Comparison of ENCODE assay signal across 1 cellular context in the genomic region with DNA sequence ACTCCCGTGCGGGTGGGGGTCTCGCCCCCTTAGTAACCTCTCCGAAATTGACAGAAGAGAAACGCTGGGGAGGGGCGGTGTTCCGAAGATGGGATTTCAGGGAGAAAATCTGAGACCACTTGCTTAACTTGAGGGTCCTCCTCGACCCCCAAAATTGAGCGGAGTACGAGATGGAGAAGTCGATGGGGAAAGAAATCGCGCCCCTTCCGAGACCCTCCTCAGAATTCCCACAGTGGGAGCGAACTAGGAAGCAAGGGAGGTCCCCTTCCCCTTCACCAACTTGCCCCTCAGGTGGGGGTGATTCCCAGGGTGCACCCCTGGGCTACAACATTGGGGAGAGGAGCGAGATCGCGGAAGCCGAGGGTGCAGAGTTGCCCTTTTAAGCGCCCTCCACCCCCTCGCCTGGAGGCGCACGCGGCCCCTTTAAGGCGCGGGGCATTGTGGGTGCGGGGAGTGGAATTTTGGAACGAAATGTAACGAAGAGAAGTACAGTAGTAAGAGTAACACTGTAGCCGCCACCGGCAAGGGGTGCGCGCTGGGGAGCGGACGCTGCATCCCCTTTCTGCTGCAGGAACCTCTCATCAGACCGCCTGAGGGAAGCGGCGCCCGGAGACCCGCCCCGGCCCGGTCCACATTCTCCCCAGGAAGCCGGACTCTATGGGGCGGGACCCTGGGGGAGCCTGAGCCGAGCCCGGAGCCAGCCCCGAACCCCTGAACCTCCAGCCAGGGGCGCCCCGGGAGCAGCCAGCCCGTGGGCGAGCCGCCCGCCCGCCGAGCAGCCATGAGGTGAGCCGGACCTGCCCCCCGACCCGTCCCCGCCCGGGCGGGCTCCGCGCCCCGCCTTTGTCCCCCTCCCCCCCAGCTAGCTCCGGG.
A peak's percentile ranks its signal among the peaks of the same experiment; 100 is the strongest.
TF ChIP-seq lines count a peak whose summit lies in the region.

VASP (plus strand) TSS at position 489 of the 873 bp plus-strand sequence; CDS start at position 782, 293 bp downstream.

TF ChIP-seq in WTC11, 78 proteins besides CTCF, POLR2A, EP300 and RAD21 (continued from another document):
- TF ChIP-seq, protein P1, sequence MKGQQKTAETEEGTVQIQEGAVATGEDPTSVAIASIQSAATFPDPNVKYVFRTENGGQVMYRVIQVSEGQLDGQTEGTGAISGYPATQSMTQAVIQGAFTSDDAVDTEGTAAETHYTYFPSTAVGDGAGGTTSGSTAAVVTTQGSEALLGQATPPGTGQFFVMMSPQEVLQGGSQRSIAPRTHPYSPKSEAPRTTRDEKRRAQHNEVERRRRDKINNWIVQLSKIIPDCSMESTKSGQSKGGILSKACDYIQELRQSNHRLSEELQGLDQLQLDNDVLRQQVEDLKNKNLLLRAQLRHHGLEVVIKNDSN (CRISPR knock-in tag; IDR thresholded peaks at IDR 0.05): peak; percentile 52; the same call in 1 of the 2 replicates
- TF ChIP-seq CREM (CRISPR knock-in tag; IDR thresholded peaks at IDR 0.05): no peak
- TF ChIP-seq NFYB (CRISPR knock-in tag; conservative IDR thresholded peaks at IDR 0.05; ENCODE audit: low read depth): no peak; the same call in 1 of the 2 replicates
- no peak for TF ChIP-seq ZNF138 (CRISPR knock-in tag; conservative IDR thresholded peaks at IDR 0.05)
- TF ChIP-seq CDX4 (CRISPR knock-in tag; IDR thresholded peaks at IDR 0.05; ENCODE audit: borderline replicate concordance): no peak
